In the genomic region with DNA sequence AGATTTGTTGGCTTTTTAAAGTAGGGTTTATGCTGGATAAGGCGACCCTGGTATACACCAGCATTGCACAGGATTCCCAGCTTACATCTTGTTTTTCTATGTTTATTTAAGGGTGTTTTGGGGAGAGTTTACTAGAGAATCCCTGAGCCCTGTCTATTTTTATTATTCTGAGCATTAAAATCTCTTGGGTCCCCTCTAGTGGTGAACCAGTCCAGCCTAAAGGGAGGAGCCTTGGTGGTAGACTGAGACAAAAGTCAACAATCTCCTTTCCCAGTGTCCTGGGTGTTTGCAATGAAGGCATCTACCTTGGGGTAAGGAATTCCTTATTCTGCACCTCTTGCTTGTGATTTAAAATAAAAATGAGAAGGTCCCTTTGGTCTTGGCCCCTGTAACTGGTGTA, we compare ENCODE assay signal across 2 cellular contexts.
TF ChIP-seq lines count a peak whose summit lies in the region.

No MANE protein-coding gene starts in this region.

TF ChIP-seq in liver, 16 proteins besides CTCF, POLR2A, EP300 and RAD21:
- TF ChIP-seq REST (IDR thresholded peaks at IDR 0.05) (no peak), NR2F2 (IDR thresholded peaks at IDR 0.05) (no peak), HNF4G (IDR thresholded peaks at IDR 0.05) (no peak), EGR1 (IDR thresholded peaks at IDR 0.05; ENCODE audit: low read depth in 2 of 2) (no peak)
- TF ChIP-seq, protein P1, sequence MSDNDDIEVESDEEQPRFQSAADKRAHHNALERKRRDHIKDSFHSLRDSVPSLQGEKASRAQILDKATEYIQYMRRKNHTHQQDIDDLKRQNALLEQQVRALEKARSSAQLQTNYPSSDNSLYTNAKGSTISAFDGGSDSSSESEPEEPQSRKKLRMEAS (IDR thresholded peaks at IDR 0.05): no peak

TF ChIP-seq in HepG2, 621 proteins besides CTCF, POLR2A, EP300 and RAD21:
- TF ChIP-seq ZNF710 (CRISPR knock-in tag; IDR thresholded peaks at IDR 0.05; ENCODE audit: borderline replicate concordance) (no peak), PCBP2 (optimal IDR thresholded peaks at IDR 0.05; ENCODE audit: low read depth, low read length, poor library complexity, severe bottlenecking) (no peak), MTA1 (CRISPR knock-in tag; IDR thresholded peaks at IDR 0.05; ENCODE audit: borderline replicate concordance) (no peak), NONO (IDR thresholded peaks at IDR 0.05) (no peak), NONO (CRISPR knock-in tag; conservative IDR thresholded peaks at IDR 0.05) (no peak), SP4 (CRISPR knock-in tag; IDR thresholded peaks at IDR 0.05) (no peak), TP53 (CRISPR knock-in tag; conservative IDR thresholded peaks at IDR 0.05) (no peak), ZNF552 (CRISPR knock-in tag; IDR thresholded peaks at IDR 0.05; ENCODE audit: borderline replicate concordance) (no peak)
- TF ChIP-seq, protein P2, sequence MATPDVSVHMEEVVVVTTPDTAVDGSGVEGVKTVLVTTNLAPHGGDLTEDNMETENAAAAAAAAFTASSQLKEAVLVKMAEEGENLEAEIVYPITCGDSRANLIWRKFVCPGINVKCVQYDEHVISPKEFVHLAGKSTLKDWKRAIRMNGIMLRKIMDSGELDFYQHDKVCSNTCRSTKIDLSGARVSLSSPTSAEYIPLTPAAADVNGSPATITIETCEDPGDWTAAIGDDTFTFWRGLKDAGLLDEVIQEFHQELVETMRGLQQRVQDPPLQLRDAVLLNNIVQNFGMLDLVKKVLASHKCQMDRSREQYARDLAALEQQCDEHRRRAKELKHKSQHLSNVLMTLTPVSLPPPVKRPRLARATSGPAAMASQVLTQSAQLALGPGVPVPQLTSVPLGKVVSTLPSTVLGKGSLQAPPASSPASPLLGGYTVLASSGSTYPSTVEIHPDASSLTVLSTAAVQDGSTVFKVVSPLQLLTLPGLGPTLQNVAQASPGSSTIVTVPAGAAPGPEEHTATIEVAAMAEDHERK (CRISPR knock-in tag; IDR thresholded peaks at IDR 0.05; ENCODE audit: low read depth): no peak
- TF ChIP-seq, protein P3, sequence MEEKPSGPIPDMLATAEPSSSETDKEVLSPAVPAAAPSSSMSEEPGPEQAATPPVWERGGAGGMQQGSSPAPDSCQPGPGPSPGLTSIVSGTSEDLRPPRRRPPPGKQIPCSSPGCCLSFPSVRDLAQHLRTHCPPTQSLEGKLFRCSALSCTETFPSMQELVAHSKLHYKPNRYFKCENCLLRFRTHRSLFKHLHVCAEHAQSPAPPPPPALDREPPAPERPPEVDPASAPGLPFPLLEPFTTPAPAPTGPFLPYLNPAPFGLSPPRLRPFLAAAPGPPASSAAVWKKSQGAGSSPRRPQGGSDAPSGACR (CRISPR knock-in tag; IDR thresholded peaks at IDR 0.05): no peak
